In genomic region chr9:87865626-87866025, GRCh38 we compare ENCODE assay signal across 21 cellular contexts. TPM values are rescaled to one million over a fixed set of nuclear protein-coding genes. Genes with fewer than 3 reads are reported as not detected.
"Had no signal": no experiment of that assay in that cellular context is flagged by ENCODE, and none has a peak within 500 bp of the region (broad histone marks: within the 10 kb centered on the region; RNA-seq: fewer than 3 reads in every experiment).

No MANE protein-coding gene starts in this region.

- DNase-seq: activated CD4-positive, alpha-beta T cell treated with anti-CD3 and anti-CD28 coated beads for 4 hours; activated CD8-positive, alpha-beta T cell treated with anti-CD3 and anti-CD28 coated beads for 36 hours; activated gamma-delta T cell; activated T-cell treated with anti-CD3 and anti-CD28 coated beads, Interleukin-2, amount 50 U/mL, for 4 hours; amniotic stem cell; colonic mucosa; esophagus squamous epithelium; glutamatergic neuron; immature natural killer cell; naive B cell; stimulated activated CD4-positive, alpha-beta T cell treated with anti-CD3 and anti-CD28 coated beads, Interleukin-4, amount 100 ng/mL, for 4 hours; stimulated activated CD8-positive, alpha-beta memory T cell treated with anti-CD3 and anti-CD28 coated beads, Interleukin-4, amount 100 ng/mL, for 48 hours; stimulated activated naive CD4-positive, alpha-beta T cell treated with Interleukin-2 at 50 U/mL for 16 hours; substantia nigra; T-helper 2 cell; transverse colon had no signal

- H3K36me3 ChIP-seq: colonic mucosa, esophagus squamous epithelium, transverse colon had no signal

- ATAC-seq: activated CD8-positive, alpha-beta T cell treated with anti-CD3 and anti-CD28 coated beads for 36 hours; activated naive CD4-positive, alpha-beta T cell treated with anti-CD3 and anti-CD28 coated beads, Interleukin-2, amount 50 U/mL, for 72 hours; activated T-cell treated with anti-CD3 and anti-CD28 coated beads, Interleukin-2, amount 50 U/mL, for 4 hours; WTC11 had no signal

- H3K4me1 Mint-ChIP-seq: immature natural killer cell had no signal

- H3K4me1 ChIP-seq: colonic mucosa, esophagus squamous epithelium had no signal

- H3K36me3 Mint-ChIP-seq: immature natural killer cell, naive B cell had no signal

- H3K27me3 ChIP-seq: colonic mucosa, esophagus squamous epithelium, transverse colon had no signal

- H3K27me3 Mint-ChIP-seq: activated CD8-positive, alpha-beta T cell treated with anti-CD3 and anti-CD28 coated beads for 36 hours had no signal

- H3K4me3 ChIP-seq: colonic mucosa, esophagus squamous epithelium, skin epidermis, transverse colon had no signal

- H3K27ac ChIP-seq: colonic mucosa, esophagus squamous epithelium, skin epidermis had no signal

- H3K9me3 ChIP-seq: colonic mucosa had no signal

- H3K4me3 Mint-ChIP-seq: activated CD8-positive, alpha-beta T cell treated with anti-CD3 and anti-CD28 coated beads for 36 hours; activated T-cell treated with anti-CD3 and anti-CD28 coated beads, Interleukin-2, amount 50 U/mL, for 4 hours; immature natural killer cell; naive B cell; WTC11 had no signal

- H3K27ac Mint-ChIP-seq: activated CD8-positive, alpha-beta T cell treated with anti-CD3 and anti-CD28 coated beads for 36 hours; immature natural killer cell; naive B cell; WTC11 had no signal

RNA-seq across cellular contexts. Expression of gene SPATA31E1, which starts 17.1 kb away (rescaled TPM):
- total RNA-seq: activated CD8-positive, alpha-beta T cell treated with anti-CD3 and anti-CD28 coated beads for 36 hours; activated naive CD4-positive, alpha-beta T cell treated with anti-CD3 and anti-CD28 coated beads, Interleukin-2, amount 50 U/mL, for 72 hours; activated T-cell treated with anti-CD3 and anti-CD28 coated beads, Interleukin-2, amount 50 U/mL, for 4 hours; cardiac septum; esophagus squamous epithelium; lung microvascular endothelial cell; transverse colon had no signal

RNA-seq across cellular contexts. Expression of gene SPATA31C1, which starts 52.1 kb away (rescaled TPM):
- total RNA-seq: activated CD8-positive, alpha-beta T cell treated with anti-CD3 and anti-CD28 coated beads for 36 hours; activated naive CD4-positive, alpha-beta T cell treated with anti-CD3 and anti-CD28 coated beads, Interleukin-2, amount 50 U/mL, for 72 hours; activated T-cell treated with anti-CD3 and anti-CD28 coated beads, Interleukin-2, amount 50 U/mL, for 4 hours; cardiac septum; colonic mucosa; esophagus squamous epithelium; lung microvascular endothelial cell; transverse colon; WTC11 had no signal
